Comparison of ENCODE assay signal across 8 cellular contexts in the genomic region with DNA sequence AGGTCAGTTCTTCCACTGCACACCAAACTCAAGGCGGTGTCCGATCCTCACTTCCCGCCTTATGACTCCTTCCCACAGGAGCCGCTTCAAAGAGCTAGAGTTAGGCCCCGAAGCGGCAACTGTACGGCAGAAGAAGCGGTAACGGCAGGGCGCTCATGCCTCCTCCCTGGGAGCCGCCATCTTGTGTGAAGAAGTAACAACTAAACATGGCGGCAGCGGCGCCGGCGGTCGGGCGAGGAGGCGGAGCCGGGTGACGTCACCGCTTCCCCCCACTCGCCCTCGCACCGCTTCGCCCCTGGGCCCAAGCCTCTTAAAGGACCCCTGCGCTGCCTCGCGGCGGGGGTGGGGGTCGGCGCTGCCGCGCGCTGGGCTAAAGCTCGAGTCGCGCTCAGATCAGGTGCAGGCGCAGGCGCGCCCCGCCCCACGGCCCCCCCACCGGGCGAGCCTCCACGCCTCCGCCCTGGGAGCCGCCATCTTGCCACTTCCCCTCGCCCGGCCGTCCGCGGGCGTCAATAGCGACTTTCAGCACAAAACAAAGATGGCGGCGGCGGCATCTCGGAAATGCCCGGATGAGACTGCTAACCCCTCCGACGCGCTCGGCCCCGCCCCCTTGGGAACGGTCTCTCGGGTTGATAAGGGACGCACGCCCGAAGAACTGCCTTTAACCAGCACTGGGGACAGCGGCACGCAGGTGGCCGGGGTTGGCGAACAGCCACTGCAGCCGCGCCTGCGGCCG. TPM values are rescaled to one million over a fixed set of nuclear protein-coding genes. Genes with fewer than 3 reads are reported as not detected.
DNase-seq lines count a peak whose midpoint lies in the region; ATAC-seq, FAIRE-seq and TF ChIP-seq lines count a peak whose summit lies in the region.

HCFC1 (minus strand) TSS at position 187 of the 736 bp plus-strand sequence. CDS start 978 bp downstream, outside the sequence.

- H3K36me3 Mint-ChIP-seq in activated CD4-positive, alpha-beta T cell treated with anti-CD3 and anti-CD28 coated beads, Interleukin-2, amount 10 ng/mL, durations not matched to agents 7 days and 5 days (ENCODE audit: low read depth) = peaks cover 27% of the 10 kb centered on the region

- WGBS in HepG2 (ENCODE audit: low lambda C conversion rate) = no CpG with 5 or more reads among the region's 78 CpGs

- no peaks in the 10 kb centered on the region for H3K9me3 Mint-ChIP-seq in activated CD4-positive, alpha-beta T cell treated with anti-CD3 and anti-CD28 coated beads, Interleukin-2, amount 10 ng/mL, durations not matched to agents 7 days and 5 days

- H2AFZ ChIP-seq in HepG2 (ENCODE audit: low read length) = no peak within 1 kb of the TSS

- TF ChIP-seq POLR2A in GM19099 (IDR thresholded peaks at IDR 0.05; ENCODE audit: extremely low read depth, insufficient read length, low read depth) = peak; percentile 64
- TF ChIP-seq POLR2A in HepG2 (IDR thresholded peaks at IDR 0.05; ENCODE audit: insufficient read depth in 1 of 2, low read depth in 2 of 2, low read length in 2 of 2) = peak in 1 of 2 experiments; percentile 77; a peak in 2 of 4 replicates

- H3K27ac Mint-ChIP-seq in activated CD4-positive, alpha-beta T cell treated with anti-CD3 and anti-CD28 coated beads, Interleukin-2, amount 10 ng/mL, durations not matched to agents 7 days and 5 days = peak within 1 kb of the TSS; percentile 100

- H3K79me2 ChIP-seq in HepG2 (ENCODE audit: insufficient read depth, low read length) = peaks cover 49% of the 10 kb centered on the region

- intact Hi-C loops in HepG2 (cut with micrococcal nuclease; ENCODE audit: unreplicated experiment) = loop anchor here (2.0 kb wide), 1 partner anchor 41 kb away; no protein-coding TSS in a partner anchor

- H3K4me3 ChIP-seq in HepG2 (replicated peaks in 1 of 3; ENCODE audit: insufficient read depth in 1 of 3, low read depth in 2 of 3, low read length in 3 of 3) = peak within 1 kb of the TSS; percentile 85 to 90 (median 89)

- no peak for TF ChIP-seq RAD21 in HepG2 (CRISPR knock-in tag; IDR thresholded peaks at IDR 0.05)

- H3K9me3 ChIP-seq in HepG2 (ENCODE audit: low read length) = no peaks in the 10 kb centered on the region

- no peak for TF ChIP-seq CTCF in HepG2 (CRISPR knock-in tag; IDR thresholded peaks at IDR 0.05)

- in situ Hi-C loops in HepG2 (cut with HindIII; ENCODE audit: extremely low pct_ligation_motif_present, low pct_unique_long_range_greater_than_20kb) = loop anchor here (5.0 kb wide), 1 partner anchor 41 kb away; no protein-coding TSS in a partner anchor

- no peaks in the 10 kb centered on the region for H3K27me3 Mint-ChIP-seq in activated CD4-positive, alpha-beta T cell treated with anti-CD3 and anti-CD28 coated beads, Interleukin-2, amount 10 ng/mL, durations not matched to agents 7 days and 5 days

- CTCF ChIA-PET in activated CD4-positive, alpha-beta T cell treated with anti-CD3 and anti-CD28 coated beads, Interleukin-2, amount 10 ng/mL, durations not matched to agents 7 days and 5 days (lab: Charles Lee) = interaction anchor here (1.2 to 7.6 kb wide), 4 partner anchors 10 to 47 kb away, joined by 3 to 82 read pairs (median 5); partner anchors contain the start of gene RENBP
- CTCF ChIA-PET in HepG2 (lab: Yijun Ruan, JAX; ENCODE audit: low intra/inter-chr PET ratio, low total read pairs) = no interaction called here

- peaks cover 53% of the 10 kb centered on the region for H3K4me1 ChIP-seq in HepG2 (ENCODE audit: insufficient read depth, low read length)

- peaks cover 28% of the 10 kb centered on the region for H4K20me1 ChIP-seq in HepG2 (ENCODE audit: insufficient read depth, low read length)

- BruUV-seq in HepG2 (replicated peaks; lab: Mats Ljungman, UMichigan) = no TSS peak

- POLR2A ChIA-PET in activated CD4-positive, alpha-beta T cell treated with anti-CD3 and anti-CD28 coated beads, Interleukin-2, amount 10 ng/mL, durations not matched to agents 7 days and 5 days (lab: Charles Lee) = interaction anchor here (0.9 kb wide), 1 partner anchor 10 kb away, joined by 4 read pairs; no protein-coding TSS in a partner anchor
- POLR2A ChIA-PET in HepG2 (lab: Yijun Ruan, JAX) = interaction anchor here (1.0 to 6.3 kb wide), 6 partner anchors 25 to 48 kb away, joined by 3 to 54 read pairs (median 9); partner anchors contain the start of gene NAA10

- peaks cover 0 to 11% of the 10 kb centered on the region in 2 experiments; a peak in 2 of 5 replicates for H3K36me3 ChIP-seq in HepG2 (replicated peaks in 1 of 2; ENCODE audit: control insufficient read depth in 1 of 2, insufficient read depth in 2 of 2, low read length in 2 of 2)

- ATAC-seq in HG03432 (IDR thresholded peaks at IDR 0.05; ENCODE audit: unreplicated experiment) (peak; percentile 43), HepG2 (peak; percentile 37)

- DNase-seq in AG20443 (ENCODE audit: low spot score) (peak; percentile 74), NCI-H510A treated with DMSO at 0.1 percent for 48 hours (lab: John Stamatoyannopoulos, UW) (peak; percentile 77), dedifferentiated amniotic fluid mesenchymal stem cell (ENCODE audit: extremely low spot score) (peak; percentile 80), HepG2 (ENCODE audit: low spot score) (peak; percentile 75)
- DNase-seq in activated CD4-positive, alpha-beta T cell treated with anti-CD3 and anti-CD28 coated beads, Interleukin-2, amount 10 ng/mL, durations not matched to agents 7 days and 5 days = peak; percentile 90
- peak; percentile 87 for DNase-seq in stimulated activated CD4-positive, alpha-beta T cell treated with anti-CD3 and anti-CD28 coated beads, Interleukin-4, amount 100 ng/mL, for 1 hour

- H3K27me3 ChIP-seq in HepG2 (ENCODE audit: control insufficient read depth in 1 of 2, insufficient read depth in 2 of 2, low read length in 2 of 2) = no peaks in the 10 kb centered on the region; a peak in 1 of 5 replicates

- TF ChIP-seq EP300 in HepG2 (IDR thresholded peaks at IDR 0.05; ENCODE audit: low read depth in 2 of 2, low read length in 2 of 2) (no peak), HepG2 (CRISPR knock-in tag; IDR thresholded peaks at IDR 0.05; ENCODE audit: borderline replicate concordance) (no peak)

- peaks cover 37% of the 10 kb centered on the region for H3K4me1 Mint-ChIP-seq in activated CD4-positive, alpha-beta T cell treated with anti-CD3 and anti-CD28 coated beads, Interleukin-2, amount 10 ng/mL, durations not matched to agents 7 days and 5 days

- peak within 1 kb of the TSS; percentile 80 for H3K4me2 ChIP-seq in HepG2 (ENCODE audit: low read depth, low read length)

- peak within 1 kb of the TSS; percentile 100 for H3K27ac ChIP-seq in HepG2 (ENCODE audit: extremely low read length, insufficient read depth, low read length)

- FAIRE-seq in HepG2 (lab: Jason Lieb, UNC) = peak; percentile 78

- peak within 1 kb of the TSS; percentile 100 for H3K4me3 Mint-ChIP-seq in activated CD4-positive, alpha-beta T cell treated with anti-CD3 and anti-CD28 coated beads, Interleukin-2, amount 10 ng/mL, durations not matched to agents 7 days and 5 days

- peak within 1 kb of the TSS; percentile 100 for H3K9ac ChIP-seq in HepG2 (ENCODE audit: insufficient read depth, low read depth, low read length)

TF ChIP-seq in HepG2, 621 proteins besides CTCF, POLR2A, EP300 and RAD21 (continues in another document):
- TF ChIP-seq, protein P1, sequence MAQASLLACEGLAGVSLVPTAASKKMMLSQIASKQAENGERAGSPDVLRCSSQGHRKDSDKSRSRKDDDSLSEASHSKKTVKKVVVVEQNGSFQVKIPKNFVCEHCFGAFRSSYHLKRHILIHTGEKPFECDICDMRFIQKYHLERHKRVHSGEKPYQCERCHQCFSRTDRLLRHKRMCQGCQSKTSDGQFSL (CRISPR knock-in tag; IDR thresholded peaks at IDR 0.05) = peak; percentile 92
- peak; percentile 70 for TF ChIP-seq GMEB1 (CRISPR knock-in tag; IDR thresholded peaks at IDR 0.05; ENCODE audit: borderline replicate concordance)
- TF ChIP-seq HES4 (CRISPR knock-in tag; IDR thresholded peaks at IDR 0.05; ENCODE audit: borderline replicate concordance) = no peak
- TF ChIP-seq ETV6 (CRISPR knock-in tag; conservative IDR thresholded peaks at IDR 0.05) = no peak

RNA-seq across cellular contexts. Expression of gene HCFC1, which starts in this region (rescaled TPM):
- total RNA-seq in activated CD4-positive, alpha-beta T cell treated with anti-CD3 and anti-CD28 coated beads, Interleukin-2, amount 10 ng/mL, durations not matched to agents 7 days and 5 days = 100 to 1,000 TPM; 116 to 121 TPM
- 17.8 and 24.0 TPM in 2 replicates for total RNA-seq in HepG2 (2016; rRNA removed; fragmentation: Illumina TruSeq; extraction: Trizol)
- total RNA-seq in HepG2 (2016; cell fraction: cytosol; rRNA removed; fragmentation: Illumina TruSeq; extraction: Trizol; ENCODE audit: low read depth) = 3.1 and 3.2 TPM in 2 replicates
- 18.3 and 20.3 TPM in 2 replicates for total RNA-seq in HepG2 (2016; cell fraction: insoluble cytoplasmic fraction; rRNA removed; fragmentation: Illumina TruSeq; extraction: Trizol)
- 11.9 and 12.8 TPM in 2 replicates for total RNA-seq in HepG2 (2016; cell fraction: membrane; rRNA removed; fragmentation: Illumina TruSeq; extraction: Trizol)
- 17.9 and 21.9 TPM in 2 replicates for total RNA-seq in HepG2 (2016; cell fraction: nucleus; rRNA removed; fragmentation: Illumina TruSeq; extraction: Trizol)
- 5.8 TPM in 2 replicates for polyA plus RNA-seq in HepG2 (2011; rRNA removed)
- polyA plus RNA-seq in HepG2 (2011; cell fraction: cytosol; rRNA removed) = 4.6 and 5.7 TPM in 2 replicates
- 27.7 and 34.4 TPM in 2 replicates for polyA plus RNA-seq in HepG2 (2011; cell fraction: nucleus; rRNA removed)
- 18.3 and 21.2 TPM in 2 replicates for polyA plus RNA-seq in HepG2 (2012)
- polyA plus RNA-seq in HepG2 (2016; cell fraction: cytosol; fragmentation: Illumina TruSeq; extraction: Trizol; ENCODE audit: low read depth) = 2.2 and 2.6 TPM in 2 replicates
- 32.5 and 46.4 TPM in 2 replicates for polyA plus RNA-seq in HepG2 (2016; cell fraction: insoluble cytoplasmic fraction; fragmentation: Illumina TruSeq; extraction: Trizol; ENCODE audit: low read depth)
- polyA plus RNA-seq in HepG2 (2016; cell fraction: membrane; fragmentation: Illumina TruSeq; extraction: Trizol; ENCODE audit: low read depth) = 7.0 and 9.4 TPM in 2 replicates
- 60.1 and 68.4 TPM in 2 replicates for polyA plus RNA-seq in HepG2 (2016; cell fraction: nucleus; fragmentation: Illumina TruSeq; extraction: Trizol; ENCODE audit: insufficient read depth, low read depth)
- 16.9 and 25.4 TPM in 2 replicates for polyA minus RNA-seq in HepG2 (2011; rRNA and poly(A)+ RNA removed; ENCODE audit: low replicate concordance)
- 17.9 and 19.6 TPM in 2 replicates for polyA minus RNA-seq in HepG2 (2011; cell fraction: cytosol; rRNA and poly(A)+ RNA removed)
- 10.3 and 14.4 TPM in 2 replicates for polyA minus RNA-seq in HepG2 (2011; cell fraction: nucleus; rRNA and poly(A)+ RNA removed)

Comparison
In these comparisons a context has a peak if more than half of its experiments do, and no peak if none do; other contexts are left out.
1. Peak in every context shown above with its lines: DNase-seq, ATAC-seq, H3K4me3 ChIP-seq and H3K27ac ChIP-seq.